ENCODE assay signal across 2 cellular contexts in the genomic region with DNA sequence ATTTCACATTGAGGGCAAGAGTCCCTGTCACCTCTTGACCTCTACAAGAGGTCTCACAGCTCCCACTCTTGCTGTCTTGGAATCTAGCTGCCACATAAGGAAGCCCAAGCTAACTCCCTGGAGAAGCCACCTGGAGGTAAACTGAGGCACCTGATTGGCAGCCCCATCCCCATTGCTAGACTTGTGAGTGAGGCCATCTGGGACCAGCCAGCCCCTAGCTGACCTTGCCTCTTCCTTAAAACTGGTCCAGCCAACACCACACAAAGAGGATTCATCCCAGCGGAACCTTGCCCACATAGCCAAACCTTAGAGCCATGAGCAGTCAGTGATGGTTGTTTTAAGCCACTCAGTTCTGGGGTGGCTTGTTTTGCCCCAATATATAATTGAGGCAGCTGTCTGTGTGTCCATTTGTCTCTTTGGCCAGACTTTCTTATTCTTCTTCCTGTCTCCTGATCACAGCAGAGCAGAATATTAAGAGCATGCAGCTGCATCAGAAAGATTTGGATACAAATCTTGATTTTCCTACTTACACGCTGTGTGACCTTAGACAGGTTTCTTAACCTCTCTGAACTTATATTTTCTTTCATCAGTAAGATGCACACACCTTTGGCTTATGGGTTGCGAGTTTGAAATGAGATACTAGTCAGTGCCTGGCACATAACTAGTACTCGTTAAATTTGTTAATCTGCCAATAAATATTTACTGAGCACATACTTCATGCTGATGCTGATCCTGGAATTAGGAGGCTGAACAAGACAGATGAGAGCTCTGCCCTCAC.
A peak's percentile ranks its signal among the peaks of the same experiment; 100 is the strongest.
TF ChIP-seq lines count a peak whose summit lies in the region.

No MANE protein-coding gene starts in this region.

TF ChIP-seq in HEK293, 187 proteins besides CTCF, POLR2A, EP300 and RAD21:
- TF ChIP-seq ZNF768 (tag by site-specific recombination; IDR thresholded peaks at IDR 0.05) (peak; percentile 74; the same call in 1 of the 2 replicates), ZNF76 (tag by site-specific recombination; IDR thresholded peaks at IDR 0.05; ENCODE audit: borderline replicate concordance, low read depth) (no peak), SCRT1 (tag by site-specific recombination; IDR thresholded peaks at IDR 0.05; ENCODE audit: borderline replicate concordance) (no peak), REPIN1 (tag by site-specific recombination; IDR thresholded peaks at IDR 0.05; ENCODE audit: low read depth) (no peak), ZNF280C (tag by site-specific recombination; IDR thresholded peaks at IDR 0.05) (no peak)

TF ChIP-seq in H1, 55 proteins besides CTCF, POLR2A, EP300 and RAD21:
- TF ChIP-seq CBX5 (IDR thresholded peaks at IDR 0.05; ENCODE audit: low read depth, low read length) (no peak), MAFK (IDR thresholded peaks at IDR 0.05; ENCODE audit: low read depth, low read length) (no peak), FOSL1 (IDR thresholded peaks at IDR 0.05; ENCODE audit: insufficient read depth, low read depth, low read length) (no peak), JUN (IDR thresholded peaks at IDR 0.05; ENCODE audit: low read depth, low read length) (no peak), GABPA (IDR thresholded peaks at IDR 0.05; ENCODE audit: borderline replicate concordance, insufficient read depth, low read length) (no peak), POLR2AphosphoS5 (IDR thresholded peaks at IDR 0.05; ENCODE audit: low read depth, low read length) (no peak), BCL11A (IDR thresholded peaks at IDR 0.05; ENCODE audit: low read depth in 2 of 2, low read length in 2 of 2) (no peak), TAF7 (optimal IDR thresholded peaks at IDR 0.05; ENCODE audit: borderline replicate concordance, low read depth, low read length) (no peak), SUZ12 (IDR thresholded peaks at IDR 0.05; ENCODE audit: low read length) (no peak), ZNF274 (IDR thresholded peaks at IDR 0.05; ENCODE audit: borderline replicate concordance, extremely low read depth, low read length) (no peak), KDM1A (IDR thresholded peaks at IDR 0.05; ENCODE audit: borderline replicate concordance, low read length) (peak; percentile 75), HDAC2 (IDR thresholded peaks at IDR 0.05; ENCODE audit: borderline replicate concordance in 1 of 2, low read depth in 2 of 2, low read length in 2 of 2) (peak in 1 of 2 experiments; percentile 48; a peak in 1 of 4 replicates)
- TF ChIP-seq, protein P1, sequence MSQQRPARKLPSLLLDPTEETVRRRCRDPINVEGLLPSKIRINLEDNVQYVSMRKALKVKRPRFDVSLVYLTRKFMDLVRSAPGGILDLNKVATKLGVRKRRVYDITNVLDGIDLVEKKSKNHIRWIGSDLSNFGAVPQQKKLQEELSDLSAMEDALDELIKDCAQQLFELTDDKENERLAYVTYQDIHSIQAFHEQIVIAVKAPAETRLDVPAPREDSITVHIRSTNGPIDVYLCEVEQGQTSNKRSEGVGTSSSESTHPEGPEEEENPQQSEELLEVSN (IDR thresholded peaks at IDR 0.05), result no peak
